19 cellular contexts compared by ENCODE assay signal in the genomic region with DNA sequence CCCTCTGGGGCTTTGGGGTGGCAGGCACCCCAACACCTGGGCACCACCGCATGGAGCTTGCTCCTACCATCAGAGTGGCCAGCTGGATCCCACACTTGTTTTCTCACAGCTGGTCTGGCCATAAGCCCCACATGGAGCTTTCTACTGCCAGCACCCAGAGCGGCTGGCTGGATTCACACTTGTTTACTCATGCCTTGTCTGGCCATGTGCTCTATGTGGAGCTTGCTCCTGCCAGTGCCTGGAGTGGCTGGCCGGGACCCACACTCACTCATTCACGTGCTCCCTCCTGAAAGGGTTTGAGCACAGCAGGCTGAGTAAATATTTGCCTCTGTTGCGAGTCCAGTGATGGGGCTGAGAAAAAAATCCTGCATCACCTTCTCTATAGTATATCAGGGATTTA.
A peak's percentile ranks its signal among the peaks of the same experiment; 100 is the strongest.
DNase-seq lines count a peak whose midpoint lies in the region; ATAC-seq, FAIRE-seq and TF ChIP-seq lines count a peak whose summit lies in the region.
"Had no signal": no experiment of that assay in that cellular context is flagged by ENCODE, and none has a peak within 500 bp of the region (broad histone marks: within the 10 kb centered on the region; RNA-seq: fewer than 3 reads in every experiment).

No MANE protein-coding gene starts in this region.

- DNase-seq in DMS153 treated with DMSO at 0.1 percent for 48 hours (lab: John Stamatoyannopoulos, UW; ENCODE audit: unreplicated experiment) (peak; percentile 92), LNCaP clone FGC (ENCODE audit: low read depth) (peak; percentile 25), epithelial cell of esophagus (ENCODE audit: low read depth) (peak; percentile 7), pancreas (peak in 5 of 6 donors; percentile 16 to 54 (median 40)), SJCRH30 (no peak), hippocampal formation (lab: John Stamatoyannopoulos, UW) (no peak)
- no peak for DNase-seq in activated CD4-positive, alpha-beta T cell treated with anti-CD3 and anti-CD28 coated beads for 1 hour
- DNase-seq: activated CD4-positive, CD25-positive, alpha-beta regulatory T cell treated with anti-CD3 and anti-CD28 coated beads, Interleukin-2, amount 50 U/mL, for 72 hours; activated CD8-positive, alpha-beta T cell treated with anti-CD3 and anti-CD28 coated beads for 36 hours; activated naive CD8-positive, alpha-beta T cell treated with anti-CD3 and anti-CD28 coated beads, Interleukin-2, amount 10 ng/mL, durations not matched to agents 7 days and 5 days; central memory CD4-positive, alpha-beta T cell; KG1; NCI-H187 treated with DMSO at 0.1 percent for 48 hours; Peyer's patch had no signal

- TF ChIP-seq CTCF in LNCaP clone FGC (IDR thresholded peaks at IDR 0.05; ENCODE audit: control insufficient read depth, extremely low read depth, insufficient read depth): no peak
- TF ChIP-seq CTCF in epithelial cell of esophagus (IDR thresholded peaks at IDR 0.05; ENCODE audit: insufficient read depth, low read depth, low read length, missing control alignments): no peak
- TF ChIP-seq CTCF in pancreas (IDR thresholded peaks at IDR 0.05): no peak

- H3K27ac ChIP-seq in pancreas (no peak overlapping the region), SJCRH30 (no peak overlapping the region)
- H3K27ac ChIP-seq: Peyer's patch had no signal

- H3K4me3 ChIP-seq in LNCaP clone FGC (ENCODE audit: low read depth, low read length): no peak overlapping the region
- no peak overlapping the region for H3K4me3 ChIP-seq in epithelial cell of esophagus (ENCODE audit: low read length)
- H3K4me3 ChIP-seq in pancreas: no peak overlapping the region
- H3K4me3 ChIP-seq in SJCRH30: no peak overlapping the region
- H3K4me3 ChIP-seq: GM23338, Peyer's patch had no signal

- ATAC-seq in pancreas: peak; percentile 73 to 78 (median 76)
- ATAC-seq in GM19035 (IDR thresholded peaks at IDR 0.05; ENCODE audit: unreplicated experiment): no peak
- ATAC-seq: activated CD8-positive, alpha-beta T cell treated with anti-CD3 and anti-CD28 coated beads for 36 hours; GM23338; stimulated activated effector memory CD8-positive, alpha-beta T cell treated with anti-CD3 and anti-CD28 coated beads, Interleukin-12 subunit alpha, Interleukin-12 subunit beta, amount 100 ng/mL, for 72 hours had no signal

- H3K4me1 ChIP-seq in pancreas (no peaks in the 10 kb centered on the region), SJCRH30 (no peaks in the 10 kb centered on the region)
- H3K4me1 ChIP-seq: Peyer's patch had no signal

- H3K9me3 ChIP-seq in pancreas: no peaks in the 10 kb centered on the region
- no peaks in the 10 kb centered on the region for H3K9me3 ChIP-seq in SJCRH30 (replicated peaks)
- H3K9me3 ChIP-seq: Peyer's patch had no signal

- H3K36me3 ChIP-seq in pancreas (no peaks in the 10 kb centered on the region), SJCRH30 (no peaks in the 10 kb centered on the region)
- H3K36me3 ChIP-seq: Peyer's patch had no signal

- intact Hi-C loops in pancreas (cut with DNase I): no loop called here

- FAIRE-seq in pancreas (lab: Jason Lieb, UNC): no peak
- FAIRE-seq: D721Med, GM18507 had no signal

- WGBS in pancreas, 2 donors: 20 to 27% methylated on average over 5 of the region's 5 CpGs

- H3K27me3 ChIP-seq in pancreas: no peaks in the 10 kb centered on the region
- no peaks in the 10 kb centered on the region for H3K27me3 ChIP-seq in SJCRH30
- H3K27me3 ChIP-seq: Peyer's patch had no signal

Comparison
In these comparisons a context has a peak if more than half of its experiments do, and no peak if none do; other contexts are left out.
1. DNase-seq: peak in DMS153 treated with DMSO at 0.1 percent for 48 hours (single experiment), LNCaP clone FGC (single experiment), epithelial cell of esophagus (single experiment) and pancreas (5 of 6); none in activated CD4-positive, alpha-beta T cell treated with anti-CD3 and anti-CD28 coated beads for 1 hour (single experiment), SJCRH30 (0 of 2) and hippocampal formation (0 of 2).